Comparison of ENCODE assay signal across 1 cellular context in genomic region chr3:9810846-9811245, GRCh38.
TF ChIP-seq lines count a peak whose summit lies in the region.

No MANE protein-coding gene starts in this region.

TF ChIP-seq in IMR-90, 13 proteins besides CTCF, POLR2A, EP300 and RAD21:
- TF ChIP-seq USF2 (IDR thresholded peaks at IDR 0.05; ENCODE audit: low read depth, low read length) (no peak), MAFK (IDR thresholded peaks at IDR 0.05; ENCODE audit: low read depth, low read length) (no peak), NFE2L2 (IDR thresholded peaks at IDR 0.05; ENCODE audit: low read depth, low read length) (no peak), MXI1 (IDR thresholded peaks at IDR 0.05; ENCODE audit: borderline replicate concordance, low read depth, low read length) (no peak), SMC3 (IDR thresholded peaks at IDR 0.05; ENCODE audit: low read depth, low read length) (no peak), RCOR1 (IDR thresholded peaks at IDR 0.05; ENCODE audit: insufficient replicate concordance, low read length) (no peak), BHLHE40 (IDR thresholded peaks at IDR 0.05; ENCODE audit: low read depth, low read length) (no peak), MAZ (IDR thresholded peaks at IDR 0.05; ENCODE audit: borderline replicate concordance, low read depth, low read length) (no peak), FOS (IDR thresholded peaks at IDR 0.05; ENCODE audit: low read depth, low read length) (no peak)
- TF ChIP-seq, protein P1, sequence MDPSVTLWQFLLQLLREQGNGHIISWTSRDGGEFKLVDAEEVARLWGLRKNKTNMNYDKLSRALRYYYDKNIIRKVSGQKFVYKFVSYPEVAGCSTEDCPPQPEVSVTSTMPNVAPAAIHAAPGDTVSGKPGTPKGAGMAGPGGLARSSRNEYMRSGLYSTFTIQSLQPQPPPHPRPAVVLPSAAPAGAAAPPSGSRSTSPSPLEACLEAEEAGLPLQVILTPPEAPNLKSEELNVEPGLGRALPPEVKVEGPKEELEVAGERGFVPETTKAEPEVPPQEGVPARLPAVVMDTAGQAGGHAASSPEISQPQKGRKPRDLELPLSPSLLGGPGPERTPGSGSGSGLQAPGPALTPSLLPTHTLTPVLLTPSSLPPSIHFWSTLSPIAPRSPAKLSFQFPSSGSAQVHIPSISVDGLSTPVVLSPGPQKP (IDR thresholded peaks at IDR 0.05; ENCODE audit: borderline replicate concordance, low read depth, low read length) = no peak
